ENCODE assay signal across 20 cellular contexts in the genomic region with DNA sequence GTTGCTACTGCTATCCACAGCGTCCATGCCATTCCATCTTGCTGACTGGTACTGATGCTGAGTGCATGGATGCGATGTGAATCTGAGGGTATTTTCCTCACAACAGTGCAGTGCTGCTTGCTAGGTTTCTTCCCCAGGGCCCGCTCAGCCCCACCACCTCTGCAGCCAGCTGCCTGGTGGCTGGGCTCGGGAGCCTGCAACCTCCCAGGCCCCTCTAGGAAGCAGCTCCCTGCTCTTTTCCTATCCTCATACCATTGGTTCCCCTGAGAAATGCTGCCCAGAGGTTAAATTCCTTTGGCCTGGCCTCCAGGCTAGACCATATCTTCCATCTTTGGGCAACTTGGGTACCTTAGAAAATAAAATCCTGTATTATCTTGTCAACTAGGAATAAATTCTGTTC.
A peak's percentile ranks its signal among the peaks of the same experiment; 100 is the strongest.
DNase-seq lines count a peak whose midpoint lies in the region; ATAC-seq and TF ChIP-seq lines count a peak whose summit lies in the region.
"Had no signal": no experiment of that assay in that cellular context is flagged by ENCODE, and none has a peak within 500 bp of the region (broad histone marks: within the 10 kb centered on the region; RNA-seq: fewer than 3 reads in every experiment).

No MANE protein-coding gene starts in this region.

- H3K27me3 ChIP-seq in right atrium auricular region: no peaks in the 10 kb centered on the region
- H3K27me3 ChIP-seq: BLaER1 had no signal

- H3K4me3 ChIP-seq in right atrium auricular region: no peak overlapping the region
- H3K4me3 ChIP-seq: BLaER1, GM12878 had no signal

- H3K9me3 Mint-ChIP-seq in WTC11: peaks cover 4% of the 10 kb centered on the region; the same call in 1 of the 2 replicates
- H3K9me3 Mint-ChIP-seq in neural crest cell: peaks cover 3% of the 10 kb centered on the region
- H3K9me3 Mint-ChIP-seq in activated T-helper 17 cell treated with anti-CD3 and anti-CD28 coated beads, Interleukin-2, amount 50 U/mL, for 72 hours: no peaks in the 10 kb centered on the region
- H3K9me3 Mint-ChIP-seq: CD4-positive, CD25-positive, alpha-beta regulatory T cell; CD8-positive, alpha-beta T cell; H9; HFFc6 had no signal

- H3K9me3 ChIP-seq in right atrium auricular region: no peaks in the 10 kb centered on the region
- H3K9me3 ChIP-seq: BLaER1, Caco-2 had no signal

- POLR2A ChIA-PET in WTC11 (lab: Charles Lee): no interaction called here

- ATAC-seq in WTC11: peak; percentile 48; the same call in 1 of the 2 replicates
- no peak for ATAC-seq in activated T-helper 17 cell treated with anti-CD3 and anti-CD28 coated beads, Interleukin-2, amount 50 U/mL, for 72 hours (replicated peaks)
- ATAC-seq: CD8-positive, alpha-beta T cell; GM12878; HCT116 had no signal

- H3K27ac ChIP-seq in right atrium auricular region: no peak overlapping the region
- H3K27ac ChIP-seq: 22Rv1, BLaER1, C4-2B had no signal

- H3K27me3 Mint-ChIP-seq in WTC11 (ENCODE audit: low read depth) (no peaks in the 10 kb centered on the region), neural crest cell (ENCODE audit: low read depth) (no peaks in the 10 kb centered on the region)
- H3K27me3 Mint-ChIP-seq in activated T-helper 17 cell treated with anti-CD3 and anti-CD28 coated beads, Interleukin-2, amount 50 U/mL, for 72 hours: peaks cover 5% of the 10 kb centered on the region

- peaks cover 0 to 6% of the 10 kb centered on the region in 2 donors for H3K4me1 ChIP-seq in right atrium auricular region
- H3K4me1 ChIP-seq: BLaER1, Caco-2 had no signal

- H3K36me3 ChIP-seq in right atrium auricular region: no peaks in the 10 kb centered on the region
- H3K36me3 ChIP-seq: BLaER1 had no signal

- peak; percentile 46 for DNase-seq in ELF-1 (ENCODE audit: low read depth, low spot score)
- no peak for DNase-seq in WTC11 (ENCODE audit: low spot score)
- DNase-seq in neural crest cell (ENCODE audit: low read depth, low spot score): no peak
- DNase-seq in right atrium auricular region (ENCODE audit: low spot score): no peak
- no peak for DNase-seq in kidney tubule cell (ENCODE audit: low spot score)
- DNase-seq: Caco-2; CD4-positive, CD25-positive, alpha-beta regulatory T cell; CD8-positive, alpha-beta T cell; DMS153; DND-41; GDM1; H9; HFFc6 had no signal

- no peak overlapping the region for H3K4me3 Mint-ChIP-seq in WTC11
- H3K4me3 Mint-ChIP-seq in neural crest cell: no peak overlapping the region
- no peak overlapping the region for H3K4me3 Mint-ChIP-seq in activated T-helper 17 cell treated with anti-CD3 and anti-CD28 coated beads, Interleukin-2, amount 50 U/mL, for 72 hours
- H3K4me3 Mint-ChIP-seq: B cell; CD4-positive, CD25-positive, alpha-beta regulatory T cell; CD8-positive, alpha-beta T cell; H9; HFFc6 had no signal

- H3K27ac Mint-ChIP-seq in WTC11 (no peak overlapping the region), neural crest cell (ENCODE audit: unreplicated experiment) (peak overlapping the region; percentile 5)
- H3K27ac Mint-ChIP-seq in activated T-helper 17 cell treated with anti-CD3 and anti-CD28 coated beads, Interleukin-2, amount 50 U/mL, for 72 hours: no peak overlapping the region
- H3K27ac Mint-ChIP-seq: B cell; CD4-positive, CD25-positive, alpha-beta regulatory T cell; CD8-positive, alpha-beta T cell; HFFc6 had no signal

- H3K4me1 Mint-ChIP-seq in WTC11 (peaks cover 14% of the 10 kb centered on the region), neural crest cell (no peaks in the 10 kb centered on the region)
- H3K4me1 Mint-ChIP-seq in activated T-helper 17 cell treated with anti-CD3 and anti-CD28 coated beads, Interleukin-2, amount 50 U/mL, for 72 hours: no peaks in the 10 kb centered on the region
- H3K4me1 Mint-ChIP-seq: B cell; CD4-positive, CD25-positive, alpha-beta regulatory T cell had no signal

- H3K36me3 Mint-ChIP-seq in WTC11 (no peaks in the 10 kb centered on the region), neural crest cell (ENCODE audit: low read depth) (no peaks in the 10 kb centered on the region)
- H3K36me3 Mint-ChIP-seq in activated T-helper 17 cell treated with anti-CD3 and anti-CD28 coated beads, Interleukin-2, amount 50 U/mL, for 72 hours (ENCODE audit: low read depth): no peaks in the 10 kb centered on the region
- H3K36me3 Mint-ChIP-seq: CD4-positive, CD25-positive, alpha-beta regulatory T cell; CD8-positive, alpha-beta T cell had no signal

- CTCF ChIA-PET in WTC11 (lab: Charles Lee): interaction anchor here (1.0 to 2.7 kb wide), 3 partner anchors 92 to 109 kb away, joined by 3 to 21 read pairs (median 4); no protein-coding TSS in a partner anchor

- TF ChIP-seq CTCF in WTC11 (IDR thresholded peaks at IDR 0.05): no peak
- no peak for TF ChIP-seq CTCF in neural crest cell (conservative IDR thresholded peaks at IDR 0.05)
- no peak for TF ChIP-seq CTCF in right atrium auricular region (IDR thresholded peaks at IDR 0.05)

TF ChIP-seq in WTC11, 78 proteins besides CTCF, POLR2A, EP300 and RAD21:
- no peak for TF ChIP-seq CBFB (CRISPR knock-in tag; IDR thresholded peaks at IDR 0.05; ENCODE audit: low read depth)
- TF ChIP-seq NFATC4 (CRISPR knock-in tag; IDR thresholded peaks at IDR 0.05): no peak
- TF ChIP-seq, protein P1, sequence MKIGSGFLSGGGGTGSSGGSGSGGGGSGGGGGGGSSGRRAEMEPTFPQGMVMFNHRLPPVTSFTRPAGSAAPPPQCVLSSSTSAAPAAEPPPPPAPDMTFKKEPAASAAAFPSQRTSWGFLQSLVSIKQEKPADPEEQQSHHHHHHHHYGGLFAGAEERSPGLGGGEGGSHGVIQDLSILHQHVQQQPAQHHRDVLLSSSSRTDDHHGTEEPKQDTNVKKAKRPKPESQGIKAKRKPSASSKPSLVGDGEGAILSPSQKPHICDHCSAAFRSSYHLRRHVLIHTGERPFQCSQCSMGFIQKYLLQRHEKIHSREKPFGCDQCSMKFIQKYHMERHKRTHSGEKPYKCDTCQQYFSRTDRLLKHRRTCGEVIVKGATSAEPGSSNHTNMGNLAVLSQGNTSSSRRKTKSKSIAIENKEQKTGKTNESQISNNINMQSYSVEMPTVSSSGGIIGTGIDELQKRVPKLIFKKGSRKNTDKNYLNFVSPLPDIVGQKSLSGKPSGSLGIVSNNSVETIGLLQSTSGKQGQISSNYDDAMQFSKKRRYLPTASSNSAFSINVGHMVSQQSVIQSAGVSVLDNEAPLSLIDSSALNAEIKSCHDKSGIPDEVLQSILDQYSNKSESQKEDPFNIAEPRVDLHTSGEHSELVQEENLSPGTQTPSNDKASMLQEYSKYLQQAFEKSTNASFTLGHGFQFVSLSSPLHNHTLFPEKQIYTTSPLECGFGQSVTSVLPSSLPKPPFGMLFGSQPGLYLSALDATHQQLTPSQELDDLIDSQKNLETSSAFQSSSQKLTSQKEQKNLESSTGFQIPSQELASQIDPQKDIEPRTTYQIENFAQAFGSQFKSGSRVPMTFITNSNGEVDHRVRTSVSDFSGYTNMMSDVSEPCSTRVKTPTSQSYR (CRISPR knock-in tag; IDR thresholded peaks at IDR 0.05): no peak
- no peak for TF ChIP-seq ELF4 (CRISPR knock-in tag; IDR thresholded peaks at IDR 0.05; ENCODE audit: low read depth)
- no peak for TF ChIP-seq ZNF263 (CRISPR knock-in tag; IDR thresholded peaks at IDR 0.05; ENCODE audit: low read depth)
- TF ChIP-seq, protein P2, sequence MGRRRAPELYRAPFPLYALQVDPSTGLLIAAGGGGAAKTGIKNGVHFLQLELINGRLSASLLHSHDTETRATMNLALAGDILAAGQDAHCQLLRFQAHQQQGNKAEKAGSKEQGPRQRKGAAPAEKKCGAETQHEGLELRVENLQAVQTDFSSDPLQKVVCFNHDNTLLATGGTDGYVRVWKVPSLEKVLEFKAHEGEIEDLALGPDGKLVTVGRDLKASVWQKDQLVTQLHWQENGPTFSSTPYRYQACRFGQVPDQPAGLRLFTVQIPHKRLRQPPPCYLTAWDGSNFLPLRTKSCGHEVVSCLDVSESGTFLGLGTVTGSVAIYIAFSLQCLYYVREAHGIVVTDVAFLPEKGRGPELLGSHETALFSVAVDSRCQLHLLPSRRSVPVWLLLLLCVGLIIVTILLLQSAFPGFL (CRISPR knock-in tag; IDR thresholded peaks at IDR 0.05; ENCODE audit: borderline replicate concordance): no peak
- TF ChIP-seq MYBL2 (CRISPR knock-in tag; IDR thresholded peaks at IDR 0.05): no peak
- TF ChIP-seq JUN (CRISPR knock-in tag; IDR thresholded peaks at IDR 0.05): no peak
- TF ChIP-seq, protein P3, sequence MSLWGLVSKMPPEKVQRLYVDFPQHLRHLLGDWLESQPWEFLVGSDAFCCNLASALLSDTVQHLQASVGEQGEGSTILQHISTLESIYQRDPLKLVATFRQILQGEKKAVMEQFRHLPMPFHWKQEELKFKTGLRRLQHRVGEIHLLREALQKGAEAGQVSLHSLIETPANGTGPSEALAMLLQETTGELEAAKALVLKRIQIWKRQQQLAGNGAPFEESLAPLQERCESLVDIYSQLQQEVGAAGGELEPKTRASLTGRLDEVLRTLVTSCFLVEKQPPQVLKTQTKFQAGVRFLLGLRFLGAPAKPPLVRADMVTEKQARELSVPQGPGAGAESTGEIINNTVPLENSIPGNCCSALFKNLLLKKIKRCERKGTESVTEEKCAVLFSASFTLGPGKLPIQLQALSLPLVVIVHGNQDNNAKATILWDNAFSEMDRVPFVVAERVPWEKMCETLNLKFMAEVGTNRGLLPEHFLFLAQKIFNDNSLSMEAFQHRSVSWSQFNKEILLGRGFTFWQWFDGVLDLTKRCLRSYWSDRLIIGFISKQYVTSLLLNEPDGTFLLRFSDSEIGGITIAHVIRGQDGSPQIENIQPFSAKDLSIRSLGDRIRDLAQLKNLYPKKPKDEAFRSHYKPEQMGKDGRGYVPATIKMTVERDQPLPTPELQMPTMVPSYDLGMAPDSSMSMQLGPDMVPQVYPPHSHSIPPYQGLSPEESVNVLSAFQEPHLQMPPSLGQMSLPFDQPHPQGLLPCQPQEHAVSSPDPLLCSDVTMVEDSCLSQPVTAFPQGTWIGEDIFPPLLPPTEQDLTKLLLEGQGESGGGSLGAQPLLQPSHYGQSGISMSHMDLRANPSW (CRISPR knock-in tag; conservative IDR thresholded peaks at IDR 0.05; ENCODE audit: low read depth): no peak
- TF ChIP-seq, protein P4, sequence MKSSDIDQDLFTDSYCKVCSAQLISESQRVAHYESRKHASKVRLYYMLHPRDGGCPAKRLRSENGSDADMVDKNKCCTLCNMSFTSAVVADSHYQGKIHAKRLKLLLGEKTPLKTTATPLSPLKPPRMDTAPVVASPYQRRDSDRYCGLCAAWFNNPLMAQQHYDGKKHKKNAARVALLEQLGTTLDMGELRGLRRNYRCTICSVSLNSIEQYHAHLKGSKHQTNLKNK (CRISPR knock-in tag; IDR thresholded peaks at IDR 0.05): no peak
- no peak for TF ChIP-seq NFE2L1 (CRISPR knock-in tag; IDR thresholded peaks at IDR 0.05)
- no peak for TF ChIP-seq GABPB1 (CRISPR knock-in tag; IDR thresholded peaks at IDR 0.05)
- no peak for TF ChIP-seq OVOL2 (CRISPR knock-in tag; IDR thresholded peaks at IDR 0.05; ENCODE audit: borderline replicate concordance)
